22 cellular contexts compared by ENCODE assay signal in genomic region chr11:3977078-3977477, GRCh38.
"Had no signal": no experiment of that assay in that cellular context is flagged by ENCODE, and none has a peak within 500 bp of the region (broad histone marks: within the 10 kb centered on the region; RNA-seq: fewer than 3 reads in every experiment).

No MANE protein-coding gene starts in this region.

- H3K27ac Mint-ChIP-seq: dendritic cell treated with granulocyte-macrophage colony-stimulating factor and Interleukin-4, amounts not matched to agents 40 ng/mL and 50 ng/mL, for 4 days; type B pancreatic cell had no signal

- H3K4me1 ChIP-seq: foreskin keratinocyte had no signal

- DNase-seq: foreskin keratinocyte; kidney; left cardiac atrium; left ventricle myocardium inferior; mesenchymal stem cell; midbrain; posterior cingulate gyrus; spleen; stimulated activated CD4-positive, alpha-beta T cell treated with anti-CD3 and anti-CD28 coated beads, Interleukin-15, amount 100 ng/mL, for 24 hours; stimulated activated CD4-positive, alpha-beta T cell treated with anti-CD3 and anti-CD28 coated beads, Interleukin-1b, Interleukin-23, amount 100 ng/mL, for 48 hours; stimulated activated CD4-positive, alpha-beta T cell treated with anti-CD3 and anti-CD28 coated beads, Interleukin-4, amount 100 ng/mL, for 4 hours; stimulated activated naive CD4-positive, alpha-beta T cell; thyroid gland had no signal

- H3K36me3 ChIP-seq: left ventricle myocardium inferior, suprapubic skin, thyroid gland had no signal

- H3K79me2 ChIP-seq: hepatocyte had no signal

- H3K27me3 ChIP-seq: foreskin keratinocyte, hepatocyte, neutrophil, spleen, suprapubic skin, thyroid gland had no signal

- H3K9me3 Mint-ChIP-seq: dendritic cell treated with granulocyte-macrophage colony-stimulating factor and Interleukin-4, amounts not matched to agents 40 ng/mL and 50 ng/mL, for 4 days; type B pancreatic cell had no signal

- H3K9me3 ChIP-seq: left ventricle myocardium inferior, neutrophil, spleen, suprapubic skin, thyroid gland had no signal

- H3K27ac ChIP-seq: foreskin keratinocyte, hepatocyte, left ventricle myocardium inferior, neutrophil, spleen, suprapubic skin, thyroid gland had no signal

- H3K4me3 Mint-ChIP-seq: dendritic cell treated with granulocyte-macrophage colony-stimulating factor and Interleukin-4, amounts not matched to agents 40 ng/mL and 50 ng/mL, for 4 days; type B pancreatic cell had no signal

- FAIRE-seq: colon, kidney, urothelium cell line had no signal

- H3K4me2 ChIP-seq: hepatocyte had no signal

- H3K4me3 ChIP-seq: hepatocyte, left ventricle myocardium inferior, lung, spleen, suprapubic skin, thyroid gland had no signal

- H3K27me3 Mint-ChIP-seq: dendritic cell treated with granulocyte-macrophage colony-stimulating factor and Interleukin-4, amounts not matched to agents 40 ng/mL and 50 ng/mL, for 4 days; type B pancreatic cell had no signal

- ATAC-seq: foreskin keratinocyte, left cardiac atrium, sciatic nerve had no signal

- H2AFZ ChIP-seq: hepatocyte had no signal
